In genomic region chr1:223653015-223653414, GRCh38 we compare ENCODE assay signal across 19 cellular contexts. TPM values are rescaled to one million over a fixed set of nuclear protein-coding genes. Genes with fewer than 3 reads are reported as not detected.
A peak's percentile ranks its signal among the peaks of the same experiment; 100 is the strongest.
DNase-seq lines count a peak whose midpoint lies in the region; ATAC-seq, FAIRE-seq and TF ChIP-seq lines count a peak whose summit lies in the region.
"Had no signal": no experiment of that assay in that cellular context is flagged by ENCODE, and none has a peak within 500 bp of the region (broad histone marks: within the 10 kb centered on the region; RNA-seq: fewer than 3 reads in every experiment).

No MANE protein-coding gene starts in this region.

- no peaks in the 10 kb centered on the region for H4K20me1 ChIP-seq in GM23338 (replicated peaks; ENCODE audit: insufficient read depth)

- H3K27me3 ChIP-seq in GM23338 (ENCODE audit: insufficient read depth), result no peaks in the 10 kb centered on the region
- H3K27me3 ChIP-seq in SJCRH30, result no peaks in the 10 kb centered on the region; the same call in 1 of the 2 replicates
- no peaks in the 10 kb centered on the region for H3K27me3 ChIP-seq in sigmoid colon

- H3K36me3 ChIP-seq in GM23338 (ENCODE audit: insufficient read depth), result no peaks in the 10 kb centered on the region
- no peaks in the 10 kb centered on the region for H3K36me3 ChIP-seq in SJCRH30
- no peaks in the 10 kb centered on the region for H3K36me3 ChIP-seq in sigmoid colon

- H3K9me3 ChIP-seq in SJCRH30 (replicated peaks), result no peaks in the 10 kb centered on the region
- H3K9me3 ChIP-seq in sigmoid colon, result no peaks in the 10 kb centered on the region

- peak; percentile 44 for ATAC-seq in GM23338
- ATAC-seq: HCT116 had no signal

- no peaks in the 10 kb centered on the region; the same call in 2 of the 3 replicates for H3K36me3 Mint-ChIP-seq in GM23338 (ENCODE audit: low read depth)

- DNase-seq in GM23338 (ENCODE audit: low spot score) (peak; percentile 25), SJCRH30 (no peak), globus pallidus (ENCODE audit: low spot score) (peak; percentile 3), sigmoid colon (peak; percentile 6), GM19239 (ENCODE audit: insufficient read length, low spot score) (no peak), iPS-NIHi11 (ENCODE audit: low spot score) (no peak)
- no peak for DNase-seq in stimulated activated CD4-positive, alpha-beta T cell treated with anti-CD3 and anti-CD28 coated beads, Interleukin-15, amount 100 ng/mL, for 24 hours
- DNase-seq: DMS79 treated with DMSO at 0.1 percent for 48 hours, NCI-H1105 treated with DMSO at 0.1 percent for 48 hours, NCI-H1694 treated with DMSO at 0.1 percent for 48 hours, NCI-H2227 treated with DMSO at 0.1 percent for 48 hours, NCI-H774, RPMI8226, SIG-M5 had no signal

- H3K9me3 Mint-ChIP-seq in GM23338, result peaks cover 6% of the 10 kb centered on the region; the same call in 2 of the 3 replicates

- peaks cover 22% of the 10 kb centered on the region for H3K4me1 Mint-ChIP-seq in GM23338

- 92 to 97% methylated on average over 14 of the region's 14 CpGs for WGBS in sigmoid colon, 2 donors

- H3K4me3 ChIP-seq in GM23338, result no peak overlapping the region
- peak overlapping the region; percentile 40 for H3K4me3 ChIP-seq in SJCRH30
- H3K4me3 ChIP-seq in sigmoid colon, result no peak overlapping the region

- no peak overlapping the region for H3K4me3 Mint-ChIP-seq in GM23338

- TF ChIP-seq POLR2A in sigmoid colon (IDR thresholded peaks at IDR 0.05), result no peak

- H3K27ac ChIP-seq in GM23338 (ENCODE audit: low read depth) (no peak overlapping the region), SJCRH30 (peak overlapping the region; percentile 68), sigmoid colon (no peak overlapping the region)
- H3K27ac ChIP-seq: C4-2B had no signal

- peaks cover 14% of the 10 kb centered on the region; the same call in 1 of the 2 replicates for H3K4me1 ChIP-seq in GM23338 (ENCODE audit: insufficient read depth)
- H3K4me1 ChIP-seq in SJCRH30, result peaks cover 14% of the 10 kb centered on the region
- peaks cover 0 to 8% (median 2%) of the 10 kb centered on the region in 4 donors for H3K4me1 ChIP-seq in sigmoid colon

- TF ChIP-seq EP300 in sigmoid colon (IDR thresholded peaks at IDR 0.05), result no peak

- peak overlapping the region; percentile 89 for H2AFZ ChIP-seq in GM23338

- H3K9me2 ChIP-seq in GM23338 (ENCODE audit: insufficient read depth), result 0 out of 2 replicates have a peak, but pooled peaks cover 6% of the 10 kb centered on the region

- TF ChIP-seq CTCF in GM23338 (conservative IDR thresholded peaks at IDR 0.05; ENCODE audit: low read depth in 2 of 2), result no peak
- TF ChIP-seq CTCF in sigmoid colon (IDR thresholded peaks at IDR 0.05), result no peak

- no peak overlapping the region for H3K27ac Mint-ChIP-seq in GM23338

- intact Hi-C loops in sigmoid colon (cut with DNase I), result no loop called here

- H3K4me2 ChIP-seq in GM23338, result peak overlapping the region; percentile 55; the same call in 1 of the 2 replicates

- H3F3A ChIP-seq in GM23338 (replicated peaks; ENCODE audit: low read depth), result no peaks in the 10 kb centered on the region

- peaks cover 8% of the 10 kb centered on the region for H3K27me3 Mint-ChIP-seq in GM23338 (ENCODE audit: insufficient read depth, low read depth, poor library complexity)

- FAIRE-seq in GM19239 (lab: Jason Lieb, UNC), result no peak
- FAIRE-seq: D721Med had no signal

- H3K79me2 ChIP-seq in GM23338 (replicated peaks; ENCODE audit: insufficient read depth), result no peaks in the 10 kb centered on the region

TF ChIP-seq in GM23338, 12 proteins besides CTCF, POLR2A, EP300 and RAD21 (continues in another document):
- TF ChIP-seq STAT1 (IDR thresholded peaks at IDR 0.05; ENCODE audit: unreplicated experiment) (no peak), ZNF331 (CRISPR knock-in tag; IDR thresholded peaks at IDR 0.05; ENCODE audit: low read depth) (no peak), JUNB (IDR thresholded peaks at IDR 0.05; ENCODE audit: unreplicated experiment) (no peak), EZH2phosphoT487 (IDR thresholded peaks at IDR 0.05; ENCODE audit: unreplicated experiment) (no peak), CREB1 (CRISPR knock-in tag; IDR thresholded peaks at IDR 0.05; ENCODE audit: low read depth) (no peak), ZNF462 (CRISPR knock-in tag; IDR thresholded peaks at IDR 0.05) (no peak), ETS1 (IDR thresholded peaks at IDR 0.05) (no peak)

RNA-seq across cellular contexts. Expression of gene CAPN8, which starts 12.5 kb away (rescaled TPM):
- total RNA-seq in GM23338 (2014; rRNA removed; shearing (Covaris generic)), result not detected in 2 replicates
- polyA plus RNA-seq in GM23338 (2016; fragmentation: Nextera tagmentation; extraction: Ambion mirVana), result not detected in 2 replicates
- total RNA-seq in SJCRH30 (2014; rRNA removed; shearing (Covaris generic)), result not detected in 2 replicates
- 1 to 10 TPM in 1 of 4 donors, not detected in 3; 1.1 TPM for total RNA-seq in sigmoid colon
- 10 to 100 TPM; 21.6 to 67.6 (median 63.8) TPM for polyA plus RNA-seq in sigmoid colon
- total RNA-seq: G401, OCI-LY7 had no signal

RNA-seq across cellular contexts. Expression of gene CAPN2, which starts 59.3 kb away (rescaled TPM):
- total RNA-seq in GM23338 (2014; rRNA removed; shearing (Covaris generic)), result 17.5 and 17.8 TPM in 2 replicates
- polyA plus RNA-seq in GM23338 (2016; fragmentation: Nextera tagmentation; extraction: Ambion mirVana), result 8.4 and 8.8 TPM in 2 replicates
- total RNA-seq in SJCRH30 (2014; rRNA removed; shearing (Covaris generic)), result 163 and 172 TPM in 2 replicates
- 100 to 1,000 TPM in 1 of 4 donors, 10 to 100 TPM in 3; 67.3 to 154 (median 73.6) TPM for total RNA-seq in sigmoid colon
- 100 to 1,000 TPM; 135 to 266 (median 158) TPM for polyA plus RNA-seq in sigmoid colon
- total RNA-seq: OCI-LY7 had no signal

Comparison
In these comparisons a context has a peak if more than half of its experiments do, and no peak if none do; other contexts are left out.
1. DNase-seq: peak in GM23338 (single experiment), globus pallidus (single experiment) and sigmoid colon (single experiment); none in SJCRH30 (0 of 2), GM19239 (single experiment), stimulated activated CD4-positive, alpha-beta T cell treated with anti-CD3 and anti-CD28 coated beads, Interleukin-15, amount 100 ng/mL, for 24 hours (single experiment) and iPS-NIHi11 (single experiment).